Comparison of ENCODE assay signal across 1 cellular context in the genomic region with DNA sequence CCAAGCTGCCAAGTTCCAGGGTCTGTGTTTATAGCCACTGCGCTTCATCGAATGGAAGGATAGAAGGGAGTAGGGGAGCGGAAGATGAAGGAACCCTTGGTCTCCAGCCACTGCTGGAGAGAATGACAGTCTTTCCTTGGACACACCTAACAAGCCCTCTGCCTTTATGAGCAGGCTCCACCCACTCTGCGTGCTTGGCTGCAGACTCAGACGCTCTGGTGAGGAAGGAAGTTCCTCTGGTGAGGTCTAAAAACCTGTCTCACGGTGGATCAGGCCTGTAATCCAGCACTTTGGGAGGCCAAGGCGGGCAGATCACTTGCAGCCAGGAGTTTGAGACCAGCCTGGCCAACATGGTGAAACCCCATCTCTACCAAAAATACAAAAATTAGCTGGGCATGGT.
TF ChIP-seq lines count a peak whose summit lies in the region.

No MANE protein-coding gene starts in this region.

TF ChIP-seq in H1, 55 proteins besides CTCF, POLR2A, EP300 and RAD21:
- TF ChIP-seq ASH2L (IDR thresholded peaks at IDR 0.05; ENCODE audit: low read length) = no peak
